In the genomic region with DNA sequence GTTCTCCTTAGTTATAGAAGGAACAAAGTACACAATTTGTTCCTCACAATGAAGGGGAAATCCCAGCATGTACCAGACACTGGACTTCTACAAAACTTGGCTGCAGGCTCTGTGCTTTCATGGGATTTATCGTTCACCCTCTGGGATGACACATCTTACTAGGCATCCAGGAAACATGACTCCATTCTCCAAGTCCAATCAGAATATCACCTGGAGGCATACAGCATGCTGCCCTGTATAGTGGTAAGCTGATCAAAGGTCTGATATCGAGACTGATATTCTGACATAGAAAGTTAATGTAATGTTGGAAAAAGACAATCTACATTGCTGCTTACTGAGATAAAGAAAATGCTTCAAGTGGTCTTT, we compare ENCODE assay signal across 13 cellular contexts. TPM values are rescaled to one million over a fixed set of nuclear protein-coding genes. Genes with fewer than 3 reads are reported as not detected.
A peak's percentile ranks its signal among the peaks of the same experiment; 100 is the strongest.
DNase-seq lines count a peak whose midpoint lies in the region; ATAC-seq, FAIRE-seq and TF ChIP-seq lines count a peak whose summit lies in the region.
"Had no signal": no experiment of that assay in that cellular context is flagged by ENCODE, and none has a peak within 500 bp of the region (broad histone marks: within the 10 kb centered on the region; RNA-seq: fewer than 3 reads in every experiment).

No MANE protein-coding gene starts in this region.

- H3K4me1 Mint-ChIP-seq in activated CD4-positive, alpha-beta memory T cell treated with anti-CD3 and anti-CD28 coated beads for 36 hours (ENCODE audit: low read depth), result peaks cover 6% of the 10 kb centered on the region

- H3K36me3 ChIP-seq in gastrocnemius medialis, result peaks cover 0 to 13% of the 10 kb centered on the region in 2 donors
- H3K36me3 ChIP-seq: ovary, thoracic aorta had no signal

- H3K36me3 Mint-ChIP-seq in activated CD4-positive, alpha-beta memory T cell treated with anti-CD3 and anti-CD28 coated beads for 36 hours, result peaks cover 7% of the 10 kb centered on the region

- intact Hi-C loops in gastrocnemius medialis (cut with DNase I; ENCODE audit: low total_unique reads), result loop anchor here (10.0 kb wide), 1 partner anchor 955 kb away; the partner anchor contains the start of gene IBTK
- intact Hi-C loops in activated CD4-positive, alpha-beta memory T cell treated with anti-CD3 and anti-CD28 coated beads for 36 hours (cut with micrococcal nuclease), result no loop called here

- no peaks in the 10 kb centered on the region for H3K9me3 Mint-ChIP-seq in activated CD4-positive, alpha-beta memory T cell treated with anti-CD3 and anti-CD28 coated beads for 36 hours

- TF ChIP-seq CTCF in epithelial cell of proximal tubule (conservative IDR thresholded peaks at IDR 0.05; ENCODE audit: low read depth, low read length) (no peak), gastrocnemius medialis (IDR thresholded peaks at IDR 0.05 in 4 of 5, conservative IDR thresholded peaks at IDR 0.05 in 1 of 5) (no peak)

- peak; percentile 58 for DNase-seq in RCC 7860 (ENCODE audit: low spot score)
- DNase-seq in epithelial cell of proximal tubule (ENCODE audit: low read depth), result peak; percentile 90
- peak in 1 of 2 donors; percentile 17 for DNase-seq in gastrocnemius medialis
- no peak for DNase-seq in NCI-H69 (lab: John Stamatoyannopoulos, UW)
- DNase-seq in effector CD8-positive, alpha-beta T cell (lab: John Stamatoyannopoulos, UW), result no peak
- no peak for DNase-seq in putamen (ENCODE audit: low spot score)
- DNase-seq in activated CD4-positive, alpha-beta memory T cell treated with anti-CD3 and anti-CD28 coated beads for 36 hours, result no peak
- DNase-seq: aorta, Caco-2, NCI-H2029 treated with DMSO at 0.1 percent for 48 hours, ovary had no signal

- H3K27ac ChIP-seq in gastrocnemius medialis, result peak overlapping the region in 1 of 4 donors; percentile 62
- H3K27ac ChIP-seq: ovary had no signal

- no peaks in the 10 kb centered on the region for H3K9me3 ChIP-seq in gastrocnemius medialis
- H3K9me3 ChIP-seq: Caco-2, ovary, thoracic aorta had no signal

- H3K27me3 Mint-ChIP-seq in activated CD4-positive, alpha-beta memory T cell treated with anti-CD3 and anti-CD28 coated beads for 36 hours, result no peaks in the 10 kb centered on the region

- in situ Hi-C loops in gastrocnemius medialis (cut with MboI; ENCODE audit: low sequenced_read_pairs in 4 of 4), result loop anchor here in 2 of 4 donors (10.0 to 25.0 kb wide), 2 partner anchors 135 to 963 kb away; partner anchors contain the start of genes DOP1A (in 1 of the 2), IBTK (in 1 of the 2) and UBE3D (in 1 of the 2)

- CTCF ChIA-PET in activated CD4-positive, alpha-beta memory T cell treated with anti-CD3 and anti-CD28 coated beads for 36 hours (lab: Charles Lee), result interaction anchor here (1.4 to 1.9 kb wide), 3 partner anchors 16 to 133 kb away, joined by 4 to 8 read pairs (median 7); partner anchors contain the start of genes DOP1A and UBE3D

- TF ChIP-seq POLR2A in gastrocnemius medialis (IDR thresholded peaks at IDR 0.05), result no peak

- H3K27me3 ChIP-seq in gastrocnemius medialis, result no peaks in the 10 kb centered on the region
- H3K27me3 ChIP-seq: ovary had no signal

- peaks cover 0 to 6% of the 10 kb centered on the region in 2 donors for H3K4me1 ChIP-seq in gastrocnemius medialis

- POLR2A ChIA-PET in activated CD4-positive, alpha-beta memory T cell treated with anti-CD3 and anti-CD28 coated beads for 36 hours (lab: Charles Lee), result no interaction called here

- FAIRE-seq in RCC 7860 (lab: Jason Lieb, UNC), result no peak

- H3K4me3 ChIP-seq in epithelial cell of proximal tubule (ENCODE audit: low read depth, low read length) (no peak overlapping the region), gastrocnemius medialis (no peak overlapping the region)
- H3K4me3 ChIP-seq: ovary, thoracic aorta had no signal

- ATAC-seq in GM18858 (IDR thresholded peaks at IDR 0.05; ENCODE audit: unreplicated experiment) (peak; percentile 18), gastrocnemius medialis (peak; percentile 73 to 92)

- no peak overlapping the region for H3K27ac Mint-ChIP-seq in activated CD4-positive, alpha-beta memory T cell treated with anti-CD3 and anti-CD28 coated beads for 36 hours

- H3K4me3 Mint-ChIP-seq in activated CD4-positive, alpha-beta memory T cell treated with anti-CD3 and anti-CD28 coated beads for 36 hours, result no peak overlapping the region

RNA-seq across cellular contexts. Expression of gene RWDD2A, which starts 6.7 kb away (rescaled TPM):
- total RNA-seq in epithelial cell of proximal tubule, result 1.6 and 2.8 TPM in 2 replicates
- 1 to 10 TPM in 3 of 4 donors, under 1 TPM in 1; 0.61 to 1.9 (median 1.2) TPM for total RNA-seq in gastrocnemius medialis
- 1 to 10 TPM; 2.6 TPM for total RNA-seq in activated CD4-positive, alpha-beta memory T cell treated with anti-CD3 and anti-CD28 coated beads for 36 hours

RNA-seq across cellular contexts. Expression of gene PGM3, which starts 6.8 kb away (rescaled TPM):
- total RNA-seq in epithelial cell of proximal tubule (26.5 and 33.1 TPM in 2 replicates), gastrocnemius medialis (10 to 100 TPM in 1 of 4 donors, 1 to 10 TPM in 3; 3.9 to 13.2 (median 8.8) TPM)
- 10 to 100 TPM; 20.7 to 24.6 TPM for total RNA-seq in activated CD4-positive, alpha-beta memory T cell treated with anti-CD3 and anti-CD28 coated beads for 36 hours

Comparison
In these comparisons a context has a peak if more than half of its experiments do, and no peak if none do; other contexts are left out.
1. DNase-seq: peak in RCC 7860 (single experiment) and epithelial cell of proximal tubule (single experiment); none in NCI-H69 (single experiment), effector CD8-positive, alpha-beta T cell (single experiment), putamen (single experiment) and activated CD4-positive, alpha-beta memory T cell treated with anti-CD3 and anti-CD28 coated beads for 36 hours (single experiment).